In the genomic region with DNA sequence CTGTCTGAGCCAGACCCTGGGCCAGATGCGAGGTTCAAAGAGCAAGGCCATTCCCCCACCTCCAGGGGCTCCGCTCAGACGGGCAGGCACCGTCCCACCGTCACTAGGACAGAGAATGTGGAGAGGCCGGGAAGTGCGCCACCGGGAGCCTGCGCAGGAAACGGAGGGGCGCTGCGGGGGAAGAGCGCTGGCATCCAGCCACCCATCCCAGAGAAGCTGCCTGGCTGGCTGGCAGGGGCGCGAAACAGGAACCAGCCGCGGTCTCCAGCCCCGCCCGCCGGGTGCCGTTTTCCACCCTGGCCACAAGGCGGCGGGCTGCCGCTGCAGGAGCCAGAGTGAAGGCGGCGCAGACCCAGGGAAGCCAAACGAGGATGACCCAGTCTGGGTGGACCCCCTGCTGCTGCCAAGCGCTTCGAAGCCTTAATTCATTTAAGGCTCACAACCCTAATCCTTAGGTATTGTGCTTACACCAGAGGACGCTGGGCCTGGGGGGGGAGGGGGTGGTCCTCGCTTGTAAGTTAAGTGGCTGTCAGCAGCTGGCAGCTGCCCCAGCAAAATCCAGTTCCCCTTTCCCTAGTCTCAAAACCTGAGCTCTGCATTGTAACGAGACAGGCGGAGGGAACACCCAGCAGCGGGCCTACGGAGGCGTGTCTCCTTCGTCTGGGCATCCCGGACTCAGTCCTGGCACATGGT, we compare ENCODE assay signal across 8 cellular contexts.
DNase-seq lines count a peak whose midpoint lies in the region; ATAC-seq and TF ChIP-seq lines count a peak whose summit lies in the region.
"Not testable (repeated sequence)": the region's sequence is repeated elsewhere in the genome, so short reads cannot be mapped to it uniquely, and the experiment has no call there.

No MANE protein-coding gene starts in this region.

- not testable (repeated sequence) for H3K36me3 Mint-ChIP-seq in natural killer cell treated with Interleukin-12 subunit alpha and Interleukin-12 subunit beta and Interleukin-15 and Interleukin-18, amount 100 ng/mL, for 72 hours; stimulated activated naive B cell treated with anti-CD40 and anti-IgM and Interleukin-4, amounts not matched to agents 10 μg/mL and 1 μg/mL and 100 μg/mL, for 72 hours

- not testable (repeated sequence) for H3K27me3 ChIP-seq in DND-41 (ENCODE audit: insufficient read depth, low read length, poor library complexity)

- peaks cover 26% of the 10 kb centered on the region for H3K4me1 ChIP-seq in DND-41 (ENCODE audit: insufficient read depth, low read length)

- in situ Hi-C loops in SK-MEL-5 (cut with HindIII; ENCODE audit: low pct_unique_long_range_greater_than_20kb, low sequenced_read_pairs) = not testable (repeated sequence)

- not testable (repeated sequence) for H3K9me3 Mint-ChIP-seq in natural killer cell treated with Interleukin-12 subunit alpha and Interleukin-12 subunit beta and Interleukin-15 and Interleukin-18, amount 100 ng/mL, for 72 hours; stimulated activated naive B cell treated with anti-CD40 and anti-IgM and Interleukin-4, amounts not matched to agents 10 μg/mL and 1 μg/mL and 100 μg/mL, for 72 hours

- TF ChIP-seq POLR2A in NB4 (IDR thresholded peaks at IDR 0.05; ENCODE audit: extremely low read depth, insufficient read length) = not testable (repeated sequence)

- H3K36me3 ChIP-seq in DND-41 (ENCODE audit: insufficient read depth, low read length) = not testable (repeated sequence)

- H4K20me1 ChIP-seq in DND-41 (ENCODE audit: insufficient read depth, low read length) = not testable (repeated sequence)

- H3K9ac ChIP-seq in DND-41 (ENCODE audit: low read depth, low read length) = peak overlapping the region; percentile 19; the same call in 1 of the 2 replicates

- peak overlapping the region; percentile 59 for H3K4me2 ChIP-seq in DND-41 (ENCODE audit: insufficient read depth, low read length)

- H3K4me1 Mint-ChIP-seq in natural killer cell treated with Interleukin-12 subunit alpha and Interleukin-12 subunit beta and Interleukin-15 and Interleukin-18, amount 100 ng/mL, for 72 hours (ENCODE audit: low read depth in 2 of 2) = peaks cover under 1 to 14% of the 10 kb centered on the region in 2 donors
- peaks cover 23 to 48% of the 10 kb centered on the region in 2 donors for H3K4me1 Mint-ChIP-seq in stimulated activated naive B cell treated with anti-CD40 and anti-IgM and Interleukin-4, amounts not matched to agents 10 μg/mL and 1 μg/mL and 100 μg/mL, for 72 hours

- TF ChIP-seq CTCF in DND-41 (IDR thresholded peaks at IDR 0.05; ENCODE audit: borderline replicate concordance, extremely low read depth, low read length, poor library complexity, severe bottlenecking) (peak; percentile 89), NB4 (IDR thresholded peaks at IDR 0.05; ENCODE audit: low read depth, low read length) (peak; percentile 59), fibroblast of the aortic adventitia (IDR thresholded peaks at IDR 0.05; ENCODE audit: insufficient read depth, low read length) (peak; percentile 90)

- peak overlapping the region in 1 of 2 experiments; percentile 30; a peak in 2 of 4 replicates for H3K4me3 ChIP-seq in DND-41 (ENCODE audit: low read depth in 1 of 2, low read length in 2 of 2)
- H3K4me3 ChIP-seq in NB4 (ENCODE audit: low read depth, low read length); fibroblast of the aortic adventitia (ENCODE audit: low read depth, low read length): not testable (repeated sequence)

- H3K27me3 Mint-ChIP-seq in natural killer cell treated with Interleukin-12 subunit alpha and Interleukin-12 subunit beta and Interleukin-15 and Interleukin-18, amount 100 ng/mL, for 72 hours = not testable (repeated sequence)
- peaks cover 6 to 17% of the 10 kb centered on the region in 2 donors for H3K27me3 Mint-ChIP-seq in stimulated activated naive B cell treated with anti-CD40 and anti-IgM and Interleukin-4, amounts not matched to agents 10 μg/mL and 1 μg/mL and 100 μg/mL, for 72 hours

- H2AFZ ChIP-seq in DND-41 (ENCODE audit: low read depth, low read length) = peak overlapping the region; percentile 76

- H3K4me3 Mint-ChIP-seq in natural killer cell treated with Interleukin-12 subunit alpha and Interleukin-12 subunit beta and Interleukin-15 and Interleukin-18, amount 100 ng/mL, for 72 hours = peak overlapping the region; percentile 56
- peak overlapping the region; percentile 81 to 83 for H3K4me3 Mint-ChIP-seq in stimulated activated naive B cell treated with anti-CD40 and anti-IgM and Interleukin-4, amounts not matched to agents 10 μg/mL and 1 μg/mL and 100 μg/mL, for 72 hours

- ATAC-seq in DND-41 (ENCODE audit: insufficient read depth, low read depth) = peak; percentile 83
- peak; percentile 71 to 80 for ATAC-seq in natural killer cell treated with Interleukin-12 subunit alpha and Interleukin-12 subunit beta and Interleukin-15 and Interleukin-18, amount 100 ng/mL, for 72 hours
- ATAC-seq in stimulated activated naive B cell treated with anti-CD40 and anti-IgM and Interleukin-4, amounts not matched to agents 10 μg/mL and 1 μg/mL and 100 μg/mL, for 72 hours (replicated peaks) = peak; percentile 78 to 79

- H3K27ac Mint-ChIP-seq in natural killer cell treated with Interleukin-12 subunit alpha and Interleukin-12 subunit beta and Interleukin-15 and Interleukin-18, amount 100 ng/mL, for 72 hours = not testable (repeated sequence)
- H3K27ac Mint-ChIP-seq in stimulated activated naive B cell treated with anti-CD40 and anti-IgM and Interleukin-4, amounts not matched to agents 10 μg/mL and 1 μg/mL and 100 μg/mL, for 72 hours = peak overlapping the region; percentile 76

- not testable (repeated sequence) for H3K79me2 ChIP-seq in DND-41 (ENCODE audit: insufficient read depth, low read length)

- not testable (repeated sequence) for H3K9me3 ChIP-seq in DND-41 (ENCODE audit: insufficient read depth, low read length, severe bottlenecking)

- H3K27ac ChIP-seq in DND-41 (ENCODE audit: low read length) = 0 out of 2 replicates have a peak overlapping the region, but pooled peaks have one; percentile 22

- DNase-seq in DND-41 (peak; percentile 81), HCEC 1CT (peak; percentile 75), NB4 (ENCODE audit: low read depth) (peak; percentile 87), SK-MEL-5 (ENCODE audit: low read depth, low spot score) (peak; percentile 76), fibroblast of the aortic adventitia (ENCODE audit: low read depth) (peak; percentile 78)
- peak; percentile 47 for DNase-seq in activated gamma-delta T cell treated with anti-CD3 and anti-CD28 coated beads, Interleukin-2, amount 50 U/mL, for 16 hours (ENCODE audit: low read depth)
- DNase-seq in natural killer cell treated with Interleukin-12 subunit alpha and Interleukin-12 subunit beta and Interleukin-15 and Interleukin-18, amount 100 ng/mL, for 72 hours (ENCODE audit: low spot score) = peak; percentile 79
- DNase-seq in stimulated activated naive B cell treated with anti-CD40 and anti-IgM and Interleukin-4, amounts not matched to agents 10 μg/mL and 1 μg/mL and 100 μg/mL, for 72 hours = peak; percentile 71
